ENCODE assay signal across 8 cellular contexts in genomic region chr15:68335251-68335650, GRCh38. TPM values are rescaled to one million over a fixed set of nuclear protein-coding genes. Genes with fewer than 3 reads are reported as not detected.
DNase-seq lines count a peak whose midpoint lies in the region; ATAC-seq and TF ChIP-seq lines count a peak whose summit lies in the region.

No MANE protein-coding gene starts in this region.

- H3K27ac ChIP-seq in osteoblast (ENCODE audit: low read depth, low read length) = peak overlapping the region; percentile 85

- H2AFZ ChIP-seq in osteoblast (ENCODE audit: low read length) = no peak overlapping the region

- no peak for TF ChIP-seq CTCF in osteoblast (IDR thresholded peaks at IDR 0.05; ENCODE audit: extremely low read depth, low read depth, low read length)

- H3K9me3 ChIP-seq in osteoblast (ENCODE audit: low read depth, low read length) = no peaks in the 10 kb centered on the region

- H3K4me2 ChIP-seq in osteoblast (ENCODE audit: insufficient read depth, low read length) = peak overlapping the region; percentile 72

- ATAC-seq in HG03521 (IDR thresholded peaks at IDR 0.05; ENCODE audit: unreplicated experiment) (no peak), HG03025 (IDR thresholded peaks at IDR 0.05; ENCODE audit: low FRiP score, unreplicated experiment) (no peak), GM21360 (IDR thresholded peaks at IDR 0.05; ENCODE audit: unreplicated experiment) (no peak), HG03565 (IDR thresholded peaks at IDR 0.05; ENCODE audit: unreplicated experiment) (no peak)

- H3K27me3 ChIP-seq in osteoblast (ENCODE audit: insufficient read depth, low read length) = no peaks in the 10 kb centered on the region

- peaks cover 40% of the 10 kb centered on the region for H3K4me1 ChIP-seq in osteoblast (ENCODE audit: insufficient read depth, low read length)

- DNase-seq in COR-L47 (lab: John Stamatoyannopoulos, UW) = peak; percentile 95
- peak; percentile 40 for DNase-seq in NCI-H2107 treated with DMSO at 0.1 percent for 48 hours (lab: John Stamatoyannopoulos, UW; ENCODE audit: unreplicated experiment)
- DNase-seq in dermis blood vessel endothelial cell = peak; percentile 59
- DNase-seq in osteoblast (ENCODE audit: insufficient read length, low spot score, missing footprints) = no peak

- H3K36me3 ChIP-seq in osteoblast (ENCODE audit: insufficient read depth, low read length) = peaks cover 82% of the 10 kb centered on the region

- peaks cover 2% of the 10 kb centered on the region for H4K20me1 ChIP-seq in osteoblast (ENCODE audit: insufficient read depth, low read length)

- no peaks in the 10 kb centered on the region for H3K79me2 ChIP-seq in osteoblast (ENCODE audit: insufficient read depth, low read length)

- no peak overlapping the region for H3K4me3 ChIP-seq in osteoblast (ENCODE audit: insufficient read depth, low read length)

RNA-seq across cellular contexts. Expression of gene FEM1B, which starts 57.7 kb away (rescaled TPM):
- total RNA-seq in dermis blood vessel endothelial cell (47.0 and 48.9 TPM in 2 replicates), osteoblast (35.5 and 41.5 TPM in 2 replicates)
